Comparison of ENCODE assay signal across 19 cellular contexts in genomic region chr12:127487031-127487430, GRCh38.
DNase-seq lines count a peak whose midpoint lies in the region; ATAC-seq and TF ChIP-seq lines count a peak whose summit lies in the region.
"Had no signal": no experiment of that assay in that cellular context is flagged by ENCODE, and none has a peak within 500 bp of the region (broad histone marks: within the 10 kb centered on the region; RNA-seq: fewer than 3 reads in every experiment).

No MANE protein-coding gene starts in this region.

- H3K27me3 Mint-ChIP-seq in naive thymus-derived CD8-positive, alpha-beta T cell, result peaks cover 0 to 2% (median 0%) of the 10 kb centered on the region in 5 donors
- H3K27me3 Mint-ChIP-seq: B cell had no signal

- H3K27me3 ChIP-seq in brain microvascular endothelial cell (replicated peaks), result no peaks in the 10 kb centered on the region

- no peak overlapping the region for H3K4me3 Mint-ChIP-seq in naive thymus-derived CD8-positive, alpha-beta T cell
- H3K4me3 Mint-ChIP-seq: B cell, CD14-positive monocyte had no signal

- H3K4me1 Mint-ChIP-seq in naive thymus-derived CD8-positive, alpha-beta T cell, result no peaks in the 10 kb centered on the region
- H3K4me1 Mint-ChIP-seq: B cell, CD14-positive monocyte had no signal

- H3K4me3 ChIP-seq in brain microvascular endothelial cell (ENCODE audit: low read depth, low read length), result no peak overlapping the region
- H3K4me3 ChIP-seq: A549 had no signal

- H3K36me3 ChIP-seq in brain microvascular endothelial cell (replicated peaks), result no peaks in the 10 kb centered on the region

- no peak overlapping the region for H3K27ac Mint-ChIP-seq in naive thymus-derived CD8-positive, alpha-beta T cell
- H3K27ac Mint-ChIP-seq: B cell, CD14-positive monocyte had no signal

- TF ChIP-seq CTCF in brain microvascular endothelial cell (IDR thresholded peaks at IDR 0.05; ENCODE audit: low read depth, low read length, missing control alignments), result no peak

- no peak for ATAC-seq in naive thymus-derived CD8-positive, alpha-beta T cell
- ATAC-seq in GM18861 (IDR thresholded peaks at IDR 0.05; ENCODE audit: unreplicated experiment), result no peak
- ATAC-seq: A549, SK-N-SH treated with all-trans-retinoic acid at 6 μM for 48 hours had no signal

- peaks cover 0 to 20% (median 0%) of the 10 kb centered on the region in 9 donors for H3K9me3 Mint-ChIP-seq in naive thymus-derived CD8-positive, alpha-beta T cell

- H3K27ac ChIP-seq in brain microvascular endothelial cell, result no peak overlapping the region
- H3K27ac ChIP-seq: A549 had no signal

- in situ Hi-C loops in brain microvascular endothelial cell (cut with HindIII; ENCODE audit: low pct_ligation_motif_present, low sequenced_read_pairs), result no loop called here

- DNase-seq in EH (ENCODE audit: low read depth) (peak; percentile 58), LHCN-M2 (ENCODE audit: low read depth) (peak; percentile 59), brain microvascular endothelial cell (peak; percentile 16), kidney tubule cell (ENCODE audit: low spot score) (peak; percentile 23), cortex of kidney (lab: John Stamatoyannopoulos, UW) (no peak), germinal center (ENCODE audit: low spot score) (no peak)
- no peak for DNase-seq in naive thymus-derived CD8-positive, alpha-beta T cell
- DNase-seq: Karpas-422, MM.1S, NCI-H1092, NCI-H1436, NCI-H1930, NCI-H2227 treated with DMSO at 0.1 percent for 48 hours, NCI-H510A had no signal

- no peaks in the 10 kb centered on the region for H3K36me3 Mint-ChIP-seq in naive thymus-derived CD8-positive, alpha-beta T cell
- H3K36me3 Mint-ChIP-seq: CD14-positive monocyte had no signal

- POLR2A ChIA-PET in naive thymus-derived CD8-positive, alpha-beta T cell (lab: Charles Lee), result no interaction called here

Comparison
In these comparisons a context has a peak if more than half of its experiments do, and no peak if none do; other contexts are left out.
1. DNase-seq: peak in EH (single experiment), LHCN-M2 (single experiment), brain microvascular endothelial cell (single experiment) and kidney tubule cell (single experiment); none in naive thymus-derived CD8-positive, alpha-beta T cell (0 of 10), cortex of kidney (single experiment) and germinal center (single experiment).